Comparison of ENCODE assay signal across 22 cellular contexts in genomic region chr19:45032421-45032820, GRCh38. TPM values are rescaled to one million over a fixed set of nuclear protein-coding genes. Genes with fewer than 3 reads are reported as not detected.
A peak's percentile ranks its signal among the peaks of the same experiment; 100 is the strongest.
DNase-seq lines count a peak whose midpoint lies in the region; ATAC-seq, FAIRE-seq and TF ChIP-seq lines count a peak whose summit lies in the region.
"Had no signal": no experiment of that assay in that cellular context is flagged by ENCODE, and none has a peak within 500 bp of the region (broad histone marks: within the 10 kb centered on the region; RNA-seq: fewer than 3 reads in every experiment).

No MANE protein-coding gene starts in this region.

- H3K4me3 ChIP-seq in HepG2 (replicated peaks in 1 of 3; ENCODE audit: insufficient read depth in 1 of 3, low read depth in 2 of 3, low read length in 3 of 3) (no peak overlapping the region), right lobe of liver (no peak overlapping the region), osteoblast (ENCODE audit: insufficient read depth, low read length) (no peak overlapping the region)
- H3K4me3 ChIP-seq: HAP-1 had no signal

- H2AFZ ChIP-seq in HepG2 (ENCODE audit: low read length) = no peak overlapping the region
- H2AFZ ChIP-seq in osteoblast (ENCODE audit: low read length) = no peak overlapping the region

- TF ChIP-seq EP300 in HepG2 (IDR thresholded peaks at IDR 0.05; ENCODE audit: low read depth in 2 of 2, low read length in 2 of 2) (no peak), HepG2 (CRISPR knock-in tag; IDR thresholded peaks at IDR 0.05; ENCODE audit: borderline replicate concordance) (no peak)

- H3K9me3 ChIP-seq in HepG2 (ENCODE audit: low read length) (no peaks in the 10 kb centered on the region), right lobe of liver (no peaks in the 10 kb centered on the region), osteoblast (ENCODE audit: low read depth, low read length) (no peaks in the 10 kb centered on the region)
- H3K9me3 ChIP-seq: BE2C, Caco-2, HAP-1 had no signal

- H3K4me2 ChIP-seq in HepG2 (ENCODE audit: low read depth, low read length) (no peak overlapping the region), osteoblast (ENCODE audit: insufficient read depth, low read length) (no peak overlapping the region)

- peak overlapping the region; percentile 64 for H3K27ac Mint-ChIP-seq in WTC11
- H3K27ac Mint-ChIP-seq: CD4-positive, CD25-positive, alpha-beta regulatory T cell had no signal

- peaks cover 11% of the 10 kb centered on the region for H3K9me3 Mint-ChIP-seq in WTC11
- H3K9me3 Mint-ChIP-seq: CD4-positive, CD25-positive, alpha-beta regulatory T cell had no signal

- POLR2A ChIA-PET in HepG2 (lab: Yijun Ruan, JAX) (no interaction called here), WTC11 (lab: Charles Lee) (interaction anchor here (1.2 kb wide), 1 partner anchor 30 kb away, joined by 3 read pairs; no protein-coding TSS in a partner anchor)

- TF ChIP-seq POLR2A in HepG2 (IDR thresholded peaks at IDR 0.05; ENCODE audit: insufficient read depth in 1 of 2, low read depth in 2 of 2, low read length in 2 of 2) = no peak
- TF ChIP-seq POLR2A in right lobe of liver (IDR thresholded peaks at IDR 0.05) = no peak

- ATAC-seq in HepG2 = no peak
- no peak for ATAC-seq in right lobe of liver
- no peak for ATAC-seq in WTC11
- no peak for ATAC-seq in HG03565 (IDR thresholded peaks at IDR 0.05; ENCODE audit: unreplicated experiment)

- in situ Hi-C loops in HepG2 (cut with HindIII; ENCODE audit: extremely low pct_ligation_motif_present, low pct_unique_long_range_greater_than_20kb) = no loop called here

- intact Hi-C loops in HepG2 (cut with micrococcal nuclease; ENCODE audit: unreplicated experiment) = no loop called here
- intact Hi-C loops in right lobe of liver (cut with DNase I) = no loop called here

- WGBS in HepG2 (ENCODE audit: low lambda C conversion rate) = 85% methylated on average over 14 of the region's 18 CpGs
- 93% methylated on average over 3 of the region's 18 CpGs for WGBS in right lobe of liver (ENCODE audit: insufficient coverage, low coverage, low lambda C conversion rate, missing lambda C conversion rate)

- BruUV-seq in HepG2 (replicated peaks; lab: Mats Ljungman, UMichigan) = no TSS peak

- H3K79me2 ChIP-seq in HepG2 (ENCODE audit: insufficient read depth, low read length) = no peaks in the 10 kb centered on the region
- H3K79me2 ChIP-seq in osteoblast (ENCODE audit: insufficient read depth, low read length) = no peaks in the 10 kb centered on the region

- H3K36me3 Mint-ChIP-seq in WTC11 = peaks cover 24% of the 10 kb centered on the region

- H3K36me3 ChIP-seq in HepG2 (replicated peaks in 1 of 2; ENCODE audit: control insufficient read depth in 1 of 2, insufficient read depth in 2 of 2, low read length in 2 of 2) = no peaks in the 10 kb centered on the region
- peaks cover 0 to 10% (median 0%) of the 10 kb centered on the region in 4 donors for H3K36me3 ChIP-seq in right lobe of liver
- H3K36me3 ChIP-seq in osteoblast (ENCODE audit: insufficient read depth, low read length) = peaks cover 55% of the 10 kb centered on the region
- H3K36me3 ChIP-seq: BE2C, HAP-1 had no signal

- H3K4me3 Mint-ChIP-seq in WTC11 = no peak overlapping the region

- H3K9ac ChIP-seq in HepG2 (ENCODE audit: insufficient read depth, low read depth, low read length) = no peak overlapping the region

- H3K27me3 Mint-ChIP-seq in WTC11 (ENCODE audit: low read depth) = no peaks in the 10 kb centered on the region
- H3K27me3 Mint-ChIP-seq: CD4-positive, CD25-positive, alpha-beta regulatory T cell had no signal

- H3K4me1 ChIP-seq in HepG2 (ENCODE audit: insufficient read depth, low read length) (peaks cover 21% of the 10 kb centered on the region), right lobe of liver (no peaks in the 10 kb centered on the region), osteoblast (ENCODE audit: insufficient read depth, low read length) (no peaks in the 10 kb centered on the region)
- H3K4me1 ChIP-seq: BE2C, Caco-2, HAP-1 had no signal

- no peaks in the 10 kb centered on the region for H3K4me1 Mint-ChIP-seq in WTC11
- H3K4me1 Mint-ChIP-seq: CD4-positive, CD25-positive, alpha-beta regulatory T cell had no signal

- H3K27me3 ChIP-seq in HepG2 (ENCODE audit: control insufficient read depth in 1 of 2, insufficient read depth in 2 of 2, low read length in 2 of 2) = no peaks in the 10 kb centered on the region
- H3K27me3 ChIP-seq in right lobe of liver = no peaks in the 10 kb centered on the region
- H3K27me3 ChIP-seq in osteoblast (ENCODE audit: insufficient read depth, low read length) = no peaks in the 10 kb centered on the region
- H3K27me3 ChIP-seq: BE2C had no signal

- H3K27ac ChIP-seq in HepG2 (ENCODE audit: extremely low read length, insufficient read depth, low read length) (peak overlapping the region; percentile 37), right lobe of liver (no peak overlapping the region), osteoblast (ENCODE audit: low read depth, low read length) (no peak overlapping the region)

- H4K20me1 ChIP-seq in HepG2 (ENCODE audit: insufficient read depth, low read length) (no peaks in the 10 kb centered on the region), osteoblast (ENCODE audit: insufficient read depth, low read length) (no peaks in the 10 kb centered on the region)

- FAIRE-seq in HepG2 (lab: Jason Lieb, UNC) = no peak
- FAIRE-seq: A204.1, D721Med had no signal

- no peak for DNase-seq in HepG2 (ENCODE audit: low spot score)
- no peak for DNase-seq in right lobe of liver
- DNase-seq in WTC11 (ENCODE audit: low spot score) = no peak
- peak; percentile 6 for DNase-seq in osteoblast (ENCODE audit: insufficient read length, low spot score, missing footprints)
- DNase-seq in NCI-H2081 (lab: John Stamatoyannopoulos, UW) = no peak
- DNase-seq: ACHN; BE2C; C1 segment of cervical spinal cord; Caco-2; CD4-positive, CD25-positive, alpha-beta regulatory T cell; DMS153; DMS79; GF-D8; IMR-90; KBM-7 had no signal

- no peak for TF ChIP-seq RAD21 in HepG2 (CRISPR knock-in tag; IDR thresholded peaks at IDR 0.05)

- CTCF ChIA-PET in HepG2 (lab: Yijun Ruan, JAX; ENCODE audit: low intra/inter-chr PET ratio, low total read pairs) = no interaction called here
- CTCF ChIA-PET in WTC11 (lab: Charles Lee) = interaction anchor here (1.3 kb wide), 1 partner anchor 27 kb away, joined by 4 read pairs; no protein-coding TSS in a partner anchor

- no peak for TF ChIP-seq CTCF in HepG2 (CRISPR knock-in tag; IDR thresholded peaks at IDR 0.05)
- no peak for TF ChIP-seq CTCF in right lobe of liver (IDR thresholded peaks at IDR 0.05)
- no peak for TF ChIP-seq CTCF in WTC11 (IDR thresholded peaks at IDR 0.05)
- no peak for TF ChIP-seq CTCF in osteoblast (IDR thresholded peaks at IDR 0.05; ENCODE audit: extremely low read depth, low read depth, low read length)

RNA-seq across cellular contexts. Expression of gene CLASRP, which starts 6.4 kb away (rescaled TPM):
- total RNA-seq in HepG2 (2016; rRNA removed; fragmentation: Illumina TruSeq; extraction: Trizol) = 7.4 and 32.0 TPM in 2 replicates
- total RNA-seq in HepG2 (2016; cell fraction: cytosol; rRNA removed; fragmentation: Illumina TruSeq; extraction: Trizol; ENCODE audit: low read depth) = 7.3 and 8.3 TPM in 2 replicates
- total RNA-seq in HepG2 (2016; cell fraction: insoluble cytoplasmic fraction; rRNA removed; fragmentation: Illumina TruSeq; extraction: Trizol) = 6.5 and 35.8 TPM in 2 replicates
- 6.0 and 7.3 TPM in 2 replicates for total RNA-seq in HepG2 (2016; cell fraction: membrane; rRNA removed; fragmentation: Illumina TruSeq; extraction: Trizol)
- 36.9 and 51.6 TPM in 2 replicates for total RNA-seq in HepG2 (2016; cell fraction: nucleus; rRNA removed; fragmentation: Illumina TruSeq; extraction: Trizol)
- 51.1 and 51.4 TPM in 2 replicates for polyA plus RNA-seq in HepG2 (2011; rRNA removed)
- polyA plus RNA-seq in HepG2 (2011; cell fraction: cytosol; rRNA removed) = 13.6 and 14.3 TPM in 2 replicates
- polyA plus RNA-seq in HepG2 (2011; cell fraction: nucleus; rRNA removed) = 292 and 390 TPM in 2 replicates
- polyA plus RNA-seq in HepG2 (2012) = 58.9 and 85.4 TPM in 2 replicates
- 7.0 and 7.7 TPM in 2 replicates for polyA plus RNA-seq in HepG2 (2016; cell fraction: cytosol; fragmentation: Illumina TruSeq; extraction: Trizol; ENCODE audit: low read depth)
- 18.3 and 19.4 TPM in 2 replicates for polyA plus RNA-seq in HepG2 (2016; cell fraction: insoluble cytoplasmic fraction; fragmentation: Illumina TruSeq; extraction: Trizol; ENCODE audit: low read depth)
- 9.9 and 14.8 TPM in 2 replicates for polyA plus RNA-seq in HepG2 (2016; cell fraction: membrane; fragmentation: Illumina TruSeq; extraction: Trizol; ENCODE audit: low read depth)
- polyA plus RNA-seq in HepG2 (2016; cell fraction: nucleus; fragmentation: Illumina TruSeq; extraction: Trizol; ENCODE audit: insufficient read depth, low read depth) = 320 and 335 TPM in 2 replicates
- 16.6 and 30.8 TPM in 2 replicates for polyA minus RNA-seq in HepG2 (2011; rRNA and poly(A)+ RNA removed; ENCODE audit: low replicate concordance)
- polyA minus RNA-seq in HepG2 (2011; cell fraction: cytosol; rRNA and poly(A)+ RNA removed) = 4.3 and 4.6 TPM in 2 replicates
- polyA minus RNA-seq in HepG2 (2011; cell fraction: nucleus; rRNA and poly(A)+ RNA removed) = 49.0 and 61.0 TPM in 2 replicates
- 10 to 100 TPM; 30.5 to 66.8 (median 44.8) TPM for total RNA-seq in right lobe of liver
- 85.0 to 88.9 TPM (median 88.0 TPM) in 3 replicates for total RNA-seq in WTC11 (2021)
- 17.0 and 17.1 TPM in 2 replicates for total RNA-seq in osteoblast

RNA-seq across cellular contexts. Expression of gene RELB, which starts 31.2 kb away (rescaled TPM):
- total RNA-seq in HepG2 (2016; rRNA removed; fragmentation: Illumina TruSeq; extraction: Trizol) = 2.8 and 3.5 TPM in 2 replicates
- total RNA-seq in HepG2 (2016; cell fraction: cytosol; rRNA removed; fragmentation: Illumina TruSeq; extraction: Trizol; ENCODE audit: low read depth) = 3.4 and 3.5 TPM in 2 replicates
- 2.1 and 3.6 TPM in 2 replicates for total RNA-seq in HepG2 (2016; cell fraction: insoluble cytoplasmic fraction; rRNA removed; fragmentation: Illumina TruSeq; extraction: Trizol)
- total RNA-seq in HepG2 (2016; cell fraction: membrane; rRNA removed; fragmentation: Illumina TruSeq; extraction: Trizol) = 3.6 and 5.1 TPM in 2 replicates
- total RNA-seq in HepG2 (2016; cell fraction: nucleus; rRNA removed; fragmentation: Illumina TruSeq; extraction: Trizol) = 2.2 and 2.8 TPM in 2 replicates
- 1.9 and 4.2 TPM in 2 replicates for polyA plus RNA-seq in HepG2 (2011; rRNA removed)
- polyA plus RNA-seq in HepG2 (2011; cell fraction: cytosol; rRNA removed) = 3.2 and 3.4 TPM in 2 replicates
- 4.8 and 4.9 TPM in 2 replicates for polyA plus RNA-seq in HepG2 (2011; cell fraction: nucleus; rRNA removed)
- 2.1 and 2.5 TPM in 2 replicates for polyA plus RNA-seq in HepG2 (2012)
- 3.3 and 3.8 TPM in 2 replicates for polyA plus RNA-seq in HepG2 (2016; cell fraction: cytosol; fragmentation: Illumina TruSeq; extraction: Trizol; ENCODE audit: low read depth)
- polyA plus RNA-seq in HepG2 (2016; cell fraction: insoluble cytoplasmic fraction; fragmentation: Illumina TruSeq; extraction: Trizol; ENCODE audit: low read depth) = 4.2 TPM in 2 replicates
- 3.7 and 4.3 TPM in 2 replicates for polyA plus RNA-seq in HepG2 (2016; cell fraction: membrane; fragmentation: Illumina TruSeq; extraction: Trizol; ENCODE audit: low read depth)
- 4.4 and 6.2 TPM in 2 replicates for polyA plus RNA-seq in HepG2 (2016; cell fraction: nucleus; fragmentation: Illumina TruSeq; extraction: Trizol; ENCODE audit: insufficient read depth, low read depth)
- 2.7 and 6.0 TPM in 2 replicates for polyA minus RNA-seq in HepG2 (2011; rRNA and poly(A)+ RNA removed; ENCODE audit: low replicate concordance)
- polyA minus RNA-seq in HepG2 (2011; cell fraction: cytosol; rRNA and poly(A)+ RNA removed) = 3.1 and 5.8 TPM in 2 replicates
- polyA minus RNA-seq in HepG2 (2011; cell fraction: nucleus; rRNA and poly(A)+ RNA removed) = 2.1 and 2.2 TPM in 2 replicates
- total RNA-seq in right lobe of liver = 10 to 100 TPM in 1 of 6 experiments, 1 to 10 TPM in 5; 1.2 to 21.4 (median 7.2) TPM
- 8.9 to 10.6 TPM (median 9.9 TPM) in 3 replicates for total RNA-seq in WTC11 (2021)
- 8.5 and 9.8 TPM in 2 replicates for total RNA-seq in osteoblast

RNA-seq across cellular contexts. Expression of gene ZNF296, which starts 43.9 kb away (rescaled TPM):
- total RNA-seq in HepG2 (2016; rRNA removed; fragmentation: Illumina TruSeq; extraction: Trizol) = 0.62 and 0.63 TPM in 2 replicates
- 0.71 and 0.97 TPM in 2 replicates for total RNA-seq in HepG2 (2016; cell fraction: cytosol; rRNA removed; fragmentation: Illumina TruSeq; extraction: Trizol; ENCODE audit: low read depth)
- 0.43 and 0.91 TPM in 2 replicates for total RNA-seq in HepG2 (2016; cell fraction: insoluble cytoplasmic fraction; rRNA removed; fragmentation: Illumina TruSeq; extraction: Trizol)
- total RNA-seq in HepG2 (2016; cell fraction: membrane; rRNA removed; fragmentation: Illumina TruSeq; extraction: Trizol) = 1.4 and 1.9 TPM in 2 replicates
- 0.62 and 0.72 TPM in 2 replicates for total RNA-seq in HepG2 (2016; cell fraction: nucleus; rRNA removed; fragmentation: Illumina TruSeq; extraction: Trizol)
- 0.26 and 0.39 TPM in 2 replicates for polyA plus RNA-seq in HepG2 (2011; rRNA removed)
- 0.15 and 0.32 TPM in 2 replicates for polyA plus RNA-seq in HepG2 (2011; cell fraction: cytosol; rRNA removed)
- polyA plus RNA-seq in HepG2 (2011; cell fraction: nucleus; rRNA removed) = 1.2 and 1.3 TPM in 2 replicates
- 1.2 and 1.5 TPM in 2 replicates for polyA plus RNA-seq in HepG2 (2012)
- polyA plus RNA-seq in HepG2 (2016; cell fraction: cytosol; fragmentation: Illumina TruSeq; extraction: Trizol; ENCODE audit: low read depth) = 1.3 TPM in 2 replicates
- polyA plus RNA-seq in HepG2 (2016; cell fraction: insoluble cytoplasmic fraction; fragmentation: Illumina TruSeq; extraction: Trizol; ENCODE audit: low read depth) = 2.2 and 2.9 TPM in 2 replicates
- 1.2 and 1.5 TPM in 2 replicates for polyA plus RNA-seq in HepG2 (2016; cell fraction: membrane; fragmentation: Illumina TruSeq; extraction: Trizol; ENCODE audit: low read depth)
- 2.3 and 4.7 TPM in 2 replicates for polyA plus RNA-seq in HepG2 (2016; cell fraction: nucleus; fragmentation: Illumina TruSeq; extraction: Trizol; ENCODE audit: insufficient read depth, low read depth)
- polyA minus RNA-seq in HepG2 (2011; rRNA and poly(A)+ RNA removed; ENCODE audit: low replicate concordance) = 0.47 and 0.64 TPM in 2 replicates
- polyA minus RNA-seq in HepG2 (2011; cell fraction: cytosol; rRNA and poly(A)+ RNA removed) = 1.2 and 2.5 TPM in 2 replicates
- polyA minus RNA-seq in HepG2 (2011; cell fraction: nucleus; rRNA and poly(A)+ RNA removed) = 0.37 and 0.39 TPM in 2 replicates
- under 1 TPM in 5 of 6 experiments, not detected in 1; 0.16 to 0.47 (median 0.35) TPM for total RNA-seq in right lobe of liver
- total RNA-seq in WTC11 (2021) = 13.4 to 14.8 TPM (median 13.8 TPM) in 3 replicates
- under 0.01 TPM in 1 of 2 replicates, not detected in the other for total RNA-seq in osteoblast
- total RNA-seq: Daoy, H4, HT1080, IMR-90 had no signal

RNA-seq across cellular contexts. Expression of gene GEMIN7, which starts 46.6 kb away (rescaled TPM):
- total RNA-seq in HepG2 (2016; rRNA removed; fragmentation: Illumina TruSeq; extraction: Trizol) (30.6 and 42.0 TPM in 2 replicates), right lobe of liver (10 to 100 TPM; 10.9 to 27.5 (median 14.0) TPM), WTC11 (2021) (55.0 to 60.3 TPM (median 55.3 TPM) in 3 replicates), osteoblast (8.3 and 14.8 TPM in 2 replicates)
- 15.7 and 22.3 TPM in 2 replicates for total RNA-seq in HepG2 (2016; cell fraction: cytosol; rRNA removed; fragmentation: Illumina TruSeq; extraction: Trizol; ENCODE audit: low read depth)
- 34.9 and 39.3 TPM in 2 replicates for total RNA-seq in HepG2 (2016; cell fraction: insoluble cytoplasmic fraction; rRNA removed; fragmentation: Illumina TruSeq; extraction: Trizol)
- total RNA-seq in HepG2 (2016; cell fraction: membrane; rRNA removed; fragmentation: Illumina TruSeq; extraction: Trizol) = 28.5 and 42.7 TPM in 2 replicates
- 13.0 and 14.5 TPM in 2 replicates for total RNA-seq in HepG2 (2016; cell fraction: nucleus; rRNA removed; fragmentation: Illumina TruSeq; extraction: Trizol)
- 22.2 and 24.1 TPM in 2 replicates for polyA plus RNA-seq in HepG2 (2011; rRNA removed)
- polyA plus RNA-seq in HepG2 (2011; cell fraction: cytosol; rRNA removed) = 22.8 and 32.6 TPM in 2 replicates
- polyA plus RNA-seq in HepG2 (2011; cell fraction: nucleus; rRNA removed) = 31.3 and 38.6 TPM in 2 replicates
- polyA plus RNA-seq in HepG2 (2012) = 22.7 and 23.7 TPM in 2 replicates
- polyA plus RNA-seq in HepG2 (2016; cell fraction: cytosol; fragmentation: Illumina TruSeq; extraction: Trizol; ENCODE audit: low read depth) = 28.4 and 37.8 TPM in 2 replicates
- 62.1 and 65.3 TPM in 2 replicates for polyA plus RNA-seq in HepG2 (2016; cell fraction: insoluble cytoplasmic fraction; fragmentation: Illumina TruSeq; extraction: Trizol; ENCODE audit: low read depth)
- polyA plus RNA-seq in HepG2 (2016; cell fraction: membrane; fragmentation: Illumina TruSeq; extraction: Trizol; ENCODE audit: low read depth) = 40.2 and 48.8 TPM in 2 replicates
- polyA plus RNA-seq in HepG2 (2016; cell fraction: nucleus; fragmentation: Illumina TruSeq; extraction: Trizol; ENCODE audit: insufficient read depth, low read depth) = 33.1 and 40.0 TPM in 2 replicates
- polyA minus RNA-seq in HepG2 (2011; rRNA and poly(A)+ RNA removed; ENCODE audit: low replicate concordance) = 20.1 and 20.5 TPM in 2 replicates
- polyA minus RNA-seq in HepG2 (2011; cell fraction: cytosol; rRNA and poly(A)+ RNA removed) = 12.5 and 19.8 TPM in 2 replicates
- polyA minus RNA-seq in HepG2 (2011; cell fraction: nucleus; rRNA and poly(A)+ RNA removed) = 7.9 and 9.2 TPM in 2 replicates
